Comparison of ENCODE assay signal across 1 cellular context in the genomic region with DNA sequence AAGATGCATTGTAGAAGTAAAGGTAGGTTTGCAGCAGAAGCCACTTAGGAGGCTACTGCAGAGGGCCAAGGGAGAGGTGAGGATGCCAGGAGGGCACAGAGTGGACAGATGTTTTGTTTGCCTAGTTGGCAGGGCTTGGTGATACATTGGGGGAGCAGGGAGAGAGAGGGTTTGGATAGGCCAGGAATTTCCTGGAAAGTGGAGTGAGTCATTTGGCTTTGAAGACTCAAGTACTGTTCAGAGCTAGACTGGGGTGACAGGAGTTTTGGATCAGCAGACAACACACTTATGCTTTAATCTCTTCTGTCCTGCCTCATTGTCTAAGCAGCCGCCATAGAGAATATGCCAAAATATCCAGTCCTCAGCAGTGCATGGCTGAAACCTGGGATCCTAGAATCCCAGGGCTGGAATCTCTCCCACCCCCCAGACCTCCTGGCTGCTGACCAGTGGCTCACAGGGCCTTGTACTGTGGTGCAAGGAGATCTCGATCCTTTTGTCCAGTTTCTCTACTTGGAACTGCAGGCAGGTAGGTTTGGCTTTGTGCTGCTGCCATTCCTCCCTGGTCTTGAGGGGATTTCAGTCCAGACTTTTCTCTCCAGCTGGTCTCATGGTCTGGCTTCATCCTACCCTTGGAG.
TF ChIP-seq lines count a peak whose summit lies in the region.

No MANE protein-coding gene starts in this region.

TF ChIP-seq in SK-N-SH, 30 proteins besides CTCF, POLR2A, EP300 and RAD21 (continued from another document):
- TF ChIP-seq, protein P1, sequence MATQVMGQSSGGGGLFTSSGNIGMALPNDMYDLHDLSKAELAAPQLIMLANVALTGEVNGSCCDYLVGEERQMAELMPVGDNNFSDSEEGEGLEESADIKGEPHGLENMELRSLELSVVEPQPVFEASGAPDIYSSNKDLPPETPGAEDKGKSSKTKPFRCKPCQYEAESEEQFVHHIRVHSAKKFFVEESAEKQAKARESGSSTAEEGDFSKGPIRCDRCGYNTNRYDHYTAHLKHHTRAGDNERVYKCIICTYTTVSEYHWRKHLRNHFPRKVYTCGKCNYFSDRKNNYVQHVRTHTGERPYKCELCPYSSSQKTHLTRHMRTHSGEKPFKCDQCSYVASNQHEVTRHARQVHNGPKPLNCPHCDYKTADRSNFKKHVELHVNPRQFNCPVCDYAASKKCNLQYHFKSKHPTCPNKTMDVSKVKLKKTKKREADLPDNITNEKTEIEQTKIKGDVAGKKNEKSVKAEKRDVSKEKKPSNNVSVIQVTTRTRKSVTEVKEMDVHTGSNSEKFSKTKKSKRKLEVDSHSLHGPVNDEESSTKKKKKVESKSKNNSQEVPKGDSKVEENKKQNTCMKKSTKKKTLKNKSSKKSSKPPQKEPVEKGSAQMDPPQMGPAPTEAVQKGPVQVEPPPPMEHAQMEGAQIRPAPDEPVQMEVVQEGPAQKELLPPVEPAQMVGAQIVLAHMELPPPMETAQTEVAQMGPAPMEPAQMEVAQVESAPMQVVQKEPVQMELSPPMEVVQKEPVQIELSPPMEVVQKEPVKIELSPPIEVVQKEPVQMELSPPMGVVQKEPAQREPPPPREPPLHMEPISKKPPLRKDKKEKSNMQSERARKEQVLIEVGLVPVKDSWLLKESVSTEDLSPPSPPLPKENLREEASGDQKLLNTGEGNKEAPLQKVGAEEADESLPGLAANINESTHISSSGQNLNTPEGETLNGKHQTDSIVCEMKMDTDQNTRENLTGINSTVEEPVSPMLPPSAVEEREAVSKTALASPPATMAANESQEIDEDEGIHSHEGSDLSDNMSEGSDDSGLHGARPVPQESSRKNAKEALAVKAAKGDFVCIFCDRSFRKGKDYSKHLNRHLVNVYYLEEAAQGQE (IDR thresholded peaks at IDR 0.05; ENCODE audit: low read depth, low read length), result no peak
- no peak for TF ChIP-seq RFX5 (IDR thresholded peaks at IDR 0.05; ENCODE audit: low read length)
- peak; percentile 59 for TF ChIP-seq NFIC (IDR thresholded peaks at IDR 0.05; ENCODE audit: borderline replicate concordance)
- TF ChIP-seq, protein P2, sequence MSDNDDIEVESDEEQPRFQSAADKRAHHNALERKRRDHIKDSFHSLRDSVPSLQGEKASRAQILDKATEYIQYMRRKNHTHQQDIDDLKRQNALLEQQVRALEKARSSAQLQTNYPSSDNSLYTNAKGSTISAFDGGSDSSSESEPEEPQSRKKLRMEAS (IDR thresholded peaks at IDR 0.05; ENCODE audit: low read depth), result no peak
- TF ChIP-seq USF1 (IDR thresholded peaks at IDR 0.05; ENCODE audit: borderline replicate concordance, low read depth), result no peak
